ENCODE assay signal across 13 cellular contexts in the genomic region with DNA sequence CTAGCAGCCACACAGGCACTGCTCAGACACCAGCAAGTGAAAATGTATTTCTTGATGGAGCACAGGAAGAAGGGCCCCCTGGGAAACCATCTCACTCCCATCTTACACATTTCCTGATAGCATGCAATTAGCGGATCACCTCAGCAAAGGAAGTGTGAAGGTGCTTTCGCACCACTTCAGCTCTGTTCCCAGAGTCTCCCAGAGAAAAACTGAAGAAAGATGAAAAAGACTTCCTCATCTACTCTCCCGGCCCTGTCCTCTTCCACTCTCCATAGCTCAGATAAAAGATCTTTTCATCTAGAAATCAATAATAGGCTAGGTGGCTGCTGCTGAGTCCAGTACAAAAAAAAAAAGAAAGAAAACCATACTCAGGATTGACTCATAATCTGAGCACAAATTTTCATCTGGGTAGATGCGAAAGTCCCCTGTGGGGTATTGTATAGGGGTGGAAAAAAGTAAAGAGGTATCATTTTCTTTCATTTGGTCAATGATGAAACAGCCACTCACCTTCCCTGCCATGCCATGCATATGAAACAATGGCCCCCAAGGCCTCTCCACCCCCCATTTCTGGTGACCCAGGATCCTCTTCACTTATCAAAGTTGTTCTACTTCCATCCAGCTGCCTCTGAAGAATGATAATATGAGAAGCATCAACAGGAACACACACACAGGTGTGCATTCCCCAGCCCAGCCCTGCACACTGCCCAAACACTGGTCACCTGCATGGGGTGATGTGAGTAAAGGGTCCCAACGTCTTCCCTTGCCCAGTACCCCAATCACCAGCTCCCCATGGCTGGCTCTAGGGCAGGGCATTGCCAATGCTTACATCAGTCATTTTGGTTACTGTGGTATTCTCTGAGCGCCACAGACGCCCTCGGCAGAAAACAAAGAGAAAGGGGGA. TPM values are rescaled to one million over a fixed set of nuclear protein-coding genes. Genes with fewer than 3 reads are reported as not detected.
DNase-seq lines count a peak whose midpoint lies in the region; ATAC-seq and TF ChIP-seq lines count a peak whose summit lies in the region.
"Had no signal": no experiment of that assay in that cellular context is flagged by ENCODE, and none has a peak within 500 bp of the region (broad histone marks: within the 10 kb centered on the region; RNA-seq: fewer than 3 reads in every experiment).

No MANE protein-coding gene starts in this region.

- ATAC-seq in HG02610 (IDR thresholded peaks at IDR 0.05; ENCODE audit: unreplicated experiment) (peak; percentile 80), HG03558 (IDR thresholded peaks at IDR 0.05; ENCODE audit: extremely low read depth, unreplicated experiment) (peak; percentile 72)
- ATAC-seq: T-cell had no signal

- no peak for TF ChIP-seq CTCF in RWPE1 (conservative IDR thresholded peaks at IDR 0.05; ENCODE audit: low read depth)

- CTCF ChIA-PET in RWPE1 (lab: Yijun Ruan, JAX) = interaction anchor here (0.6 to 1.0 kb wide), 2 partner anchors 35 to 113 kb away, joined by 3 read pairs; no protein-coding TSS in a partner anchor

- peak; percentile 42 for DNase-seq in stimulated activated CD4-positive, alpha-beta T cell treated with anti-CD3 and anti-CD28 coated beads, Interleukin-1b, Interleukin-23, amount 100 ng/mL, for 48 hours
- no peak for DNase-seq in stimulated activated CD4-positive, alpha-beta T cell treated with anti-CD3 and anti-CD28 coated beads, Interleukin-4, amount 100 ng/mL, for 4 hours
- no peak for DNase-seq in RWPE1 (ENCODE audit: low spot score)
- no peak for DNase-seq in DMS153 (lab: John Stamatoyannopoulos, UW)
- no peak for DNase-seq in occipital lobe (lab: John Stamatoyannopoulos, UW)
- DNase-seq in GOT3 (lab: John Stamatoyannopoulos, UW) = no peak
- DNase-seq: amniotic stem cell; CD4-positive, CD25-positive, alpha-beta regulatory T cell; left ventricle myocardium inferior; NCI-H1436 treated with DMSO at 0.1 percent for 48 hours; T-cell had no signal

- POLR2A ChIA-PET in RWPE1 (lab: Yijun Ruan, JAX; ENCODE audit: low non-redundant PET) = no interaction called here

- H3K27ac ChIP-seq in RWPE1 = no peak overlapping the region
- H3K27ac ChIP-seq: left ventricle myocardium inferior had no signal

RNA-seq across cellular contexts. Expression of a gene that starts 48.8 kb away (rescaled TPM):
- 202 TPM for total RNA-seq in occipital lobe
- total RNA-seq: CD4-positive, CD25-positive, alpha-beta regulatory T cell; T-cell had no signal
